In the genomic region with DNA sequence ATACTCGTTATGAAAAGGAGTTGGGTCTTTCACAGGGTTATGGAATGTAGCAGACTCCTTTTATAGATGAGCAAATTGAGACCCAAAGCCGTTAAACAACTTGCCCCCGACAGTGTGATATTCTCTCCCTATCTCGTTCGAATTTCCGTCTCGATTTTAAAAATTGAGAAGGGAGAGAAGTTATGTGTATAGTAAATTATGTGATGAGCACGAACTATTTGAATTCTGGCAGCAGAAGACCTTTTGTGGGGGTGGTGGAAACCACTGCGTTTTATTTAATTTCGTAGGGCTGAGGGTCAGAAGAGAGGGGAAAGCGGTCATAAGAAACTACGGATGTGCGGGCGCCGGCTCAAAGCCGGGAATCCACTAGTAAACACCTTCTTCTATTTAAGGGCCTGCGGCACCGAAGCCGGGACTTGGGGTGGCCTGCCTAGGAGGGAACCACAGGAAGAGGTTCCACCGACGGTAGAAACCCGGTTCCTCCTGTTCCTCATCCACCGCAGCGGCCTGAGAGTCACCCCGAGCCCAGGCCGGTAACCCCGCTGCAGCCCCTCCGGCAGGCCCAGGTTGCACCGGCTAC, we compare ENCODE assay signal across 8 cellular contexts. TPM values are rescaled to one million over a fixed set of nuclear protein-coding genes. Genes with fewer than 3 reads are reported as not detected.
DNase-seq lines count a peak whose midpoint lies in the region; ATAC-seq and TF ChIP-seq lines count a peak whose summit lies in the region.

No MANE protein-coding gene starts in this region.

- H3K4me3 ChIP-seq in GM12875 (ENCODE audit: low read depth, low read length) (peak overlapping the region; percentile 87), SJCRH30 (peak overlapping the region; percentile 95), mucosa of descending colon (no peak overlapping the region), aorta (ENCODE audit: low read length in 2 of 2) (peak overlapping the region; percentile 74 to 86)
- H3K4me3 ChIP-seq in effector memory CD4-positive, alpha-beta T cell (ENCODE audit: insufficient read depth, low read depth, low read length, poor library complexity, severe bottlenecking): peak overlapping the region; percentile 99

- H3K27ac ChIP-seq in 22Rv1 (peak overlapping the region; percentile 96), SJCRH30 (peak overlapping the region; percentile 98), aorta (ENCODE audit: low read depth in 1 of 2, low read length in 2 of 2) (peak overlapping the region in 1 of 2 donors; percentile 89)
- H3K27ac ChIP-seq in effector memory CD4-positive, alpha-beta T cell (ENCODE audit: insufficient read depth, low read length, poor library complexity, severe bottlenecking): peak overlapping the region; percentile 99

- H3K27me3 ChIP-seq in SJCRH30 (no peaks in the 10 kb centered on the region), aorta (ENCODE audit: control insufficient read depth in 1 of 2, insufficient read depth in 2 of 2, low read length in 1 of 2) (no peaks in the 10 kb centered on the region)
- H3K27me3 ChIP-seq in effector memory CD4-positive, alpha-beta T cell (replicated peaks; ENCODE audit: control insufficient read depth, insufficient read depth, low read length, poor library complexity, severe bottlenecking): no peaks in the 10 kb centered on the region

- H3K36me3 ChIP-seq in SJCRH30: no peaks in the 10 kb centered on the region
- H3K36me3 ChIP-seq in effector memory CD4-positive, alpha-beta T cell (ENCODE audit: control insufficient read depth, insufficient read depth, low read length): peaks cover 7% of the 10 kb centered on the region
- no peaks in the 10 kb centered on the region for H3K36me3 ChIP-seq in mucosa of descending colon (ENCODE audit: low read depth)
- H3K36me3 ChIP-seq in aorta (ENCODE audit: control insufficient read depth in 1 of 2, insufficient read depth in 2 of 2, low read length in 1 of 2): no peaks in the 10 kb centered on the region

- peak in 1 of 2 experiments; percentile 3 for DNase-seq in SJCRH30
- peak in 1 of 3 donors; percentile 6 for DNase-seq in effector memory CD4-positive, alpha-beta T cell
- DNase-seq in mucosa of descending colon: peak in 2 of 3 donors; percentile 37 to 74
- DNase-seq in aorta: peak in 1 of 2 donors; percentile 81

- ATAC-seq in HG02885 (IDR thresholded peaks at IDR 0.05; ENCODE audit: poor library complexity, unreplicated experiment): peak; percentile 4
- peak; percentile 1 for ATAC-seq in mucosa of descending colon
- ATAC-seq in aorta (ENCODE audit: low FRiP score): no peak
- no peak for ATAC-seq in HG02981 (IDR thresholded peaks at IDR 0.05; ENCODE audit: unreplicated experiment)

- TF ChIP-seq CTCF in 22Rv1 (IDR thresholded peaks at IDR 0.05): no peak
- no peak for TF ChIP-seq CTCF in GM12875 (IDR thresholded peaks at IDR 0.05; ENCODE audit: borderline replicate concordance, insufficient read depth, low read depth, low read length)
- TF ChIP-seq CTCF in mucosa of descending colon (IDR thresholded peaks at IDR 0.05): no peak

- intact Hi-C loops in mucosa of descending colon (cut with DNase I, micrococcal nuclease) (loop anchor here in 1 of 2 donors (10.0 kb wide), 1 partner anchor 112 kb away; the partner anchor contains the start of gene NYX), aorta (cut with DNase I) (loop anchor here in 1 of 2 donors (5.0 kb wide), 1 partner anchor 245 kb away; the partner anchor contains the start of gene USP9X)

- 12 to 26% methylated on average over 29 of the region's 29 CpGs for WGBS in aorta, 2 donors

- H3K4me1 ChIP-seq in SJCRH30 (no peaks in the 10 kb centered on the region), mucosa of descending colon (ENCODE audit: low read depth) (peaks cover 2% of the 10 kb centered on the region), aorta (ENCODE audit: control insufficient read depth in 1 of 2, insufficient read depth in 2 of 2, low read length in 2 of 2) (no peaks in the 10 kb centered on the region)
- H3K4me1 ChIP-seq in effector memory CD4-positive, alpha-beta T cell (ENCODE audit: control insufficient read depth, insufficient read depth, low read length, poor library complexity, severe bottlenecking): peaks cover 17% of the 10 kb centered on the region

- H3K9me3 ChIP-seq in SJCRH30 (replicated peaks): no peaks in the 10 kb centered on the region
- no peaks in the 10 kb centered on the region for H3K9me3 ChIP-seq in effector memory CD4-positive, alpha-beta T cell (ENCODE audit: control insufficient read depth, low read length)
- no peaks in the 10 kb centered on the region for H3K9me3 ChIP-seq in mucosa of descending colon
- no peaks in the 10 kb centered on the region for H3K9me3 ChIP-seq in aorta (ENCODE audit: control insufficient read depth, low read length)

RNA-seq across cellular contexts. Expression of gene DDX3X, which starts 1.5 kb away (rescaled TPM):
- total RNA-seq in SJCRH30 (2014; rRNA removed; shearing (Covaris generic)): 201 and 220 TPM in 2 replicates
- total RNA-seq in mucosa of descending colon: 100 to 1,000 TPM; 208 to 256 (median 250) TPM
- total RNA-seq in aorta: 100 to 1,000 TPM; 361 to 465 TPM
- 100 to 1,000 TPM in 1 of 2 donors, 10 to 100 TPM in 1; 65.0 to 133 TPM for polyA plus RNA-seq in aorta

Comparison
In these comparisons a context has a peak if more than half of its experiments do, and no peak if none do; other contexts are left out.
1. ATAC-seq: peak in HG02885 (single experiment) and mucosa of descending colon (single experiment); none in aorta (single experiment) and HG02981 (single experiment).